Comparison of ENCODE assay signal across 25 cellular contexts in genomic region chr3:21271606-21272016, GRCh38.
DNase-seq lines count a peak whose midpoint lies in the region; ATAC-seq, FAIRE-seq and TF ChIP-seq lines count a peak whose summit lies in the region.
"Had no signal": no experiment of that assay in that cellular context is flagged by ENCODE, and none has a peak within 500 bp of the region (broad histone marks: within the 10 kb centered on the region; RNA-seq: fewer than 3 reads in every experiment).

No MANE protein-coding gene starts in this region.

- ATAC-seq in upper lobe of left lung (ENCODE audit: low FRiP score in 2 of 2) (peak; percentile 26 to 35), left lobe of liver (no peak)
- ATAC-seq: A549 had no signal

- DNase-seq in CD14-positive monocyte (ENCODE audit: low spot score) (peak; percentile 37), kidney (peak; percentile 43), trophoblast cell (no peak), upper lobe of left lung (peak in 1 of 2 donors; percentile 72), dedifferentiated amniotic fluid mesenchymal stem cell (ENCODE audit: extremely low spot score) (no peak), left lobe of liver (ENCODE audit: low spot score) (no peak), UCSD-AML1 (lab: John Stamatoyannopoulos, UW; ENCODE audit: unreplicated experiment) (no peak)
- DNase-seq: 8988T; ACHN; AML-193; BE2C; Calu3; CD4-positive, alpha-beta memory T cell; COR-L47; DMS53; DMS79 treated with DMSO at 0.1 percent for 48 hours; GF-D8; GOT3; HFFc6 had no signal

- H3K36me3 ChIP-seq in kidney (ENCODE audit: control insufficient read depth in 1 of 2, insufficient read depth in 2 of 2, low read length in 2 of 2) (no peaks in the 10 kb centered on the region), trophoblast cell (ENCODE audit: control insufficient read depth in 1 of 2, insufficient read depth in 2 of 2, low read length in 2 of 2) (peaks cover 0 to 1% of the 10 kb centered on the region in 2 experiments), upper lobe of left lung (no peaks in the 10 kb centered on the region)
- H3K36me3 ChIP-seq: BE2C; BLaER1 treated with 17β-estradiol and CSF1 and Interleukin-3, amounts not matched to agents 10 nM and 100 nM; HAP-1 had no signal

- H3K4me1 ChIP-seq in kidney (ENCODE audit: control insufficient read depth in 1 of 2, insufficient read depth in 1 of 2, low read depth in 1 of 2, low read length in 2 of 2): no peaks in the 10 kb centered on the region
- H3K4me1 ChIP-seq in trophoblast cell (ENCODE audit: control insufficient read depth in 1 of 2, insufficient read depth in 2 of 2, low read length in 2 of 2): no peaks in the 10 kb centered on the region
- peaks cover 0 to 5% (median 1%) of the 10 kb centered on the region in 4 donors for H3K4me1 ChIP-seq in upper lobe of left lung
- H3K4me1 ChIP-seq: A549; BE2C; BLaER1 treated with 17β-estradiol and CSF1 and Interleukin-3, amounts not matched to agents 10 nM and 100 nM; HAP-1 had no signal

- H3K18ac ChIP-seq in trophoblast cell (ENCODE audit: low read length): no peak overlapping the region

- TF ChIP-seq CTCF in CD14-positive monocyte (IDR thresholded peaks at IDR 0.05): no peak
- TF ChIP-seq CTCF in kidney (IDR thresholded peaks at IDR 0.05; ENCODE audit: borderline replicate concordance, extremely low read depth, insufficient read depth): no peak
- no peak for TF ChIP-seq CTCF in upper lobe of left lung (IDR thresholded peaks at IDR 0.05)

- no peak for TF ChIP-seq POLR2A in upper lobe of left lung (IDR thresholded peaks at IDR 0.05)

- no peak overlapping the region for H2AFZ ChIP-seq in trophoblast cell (ENCODE audit: insufficient read depth, low read length, poor library complexity)

- WGBS in trophoblast cell (ENCODE audit: extremely low coverage, insufficient coverage, insufficient read length): no CpG with 5 or more reads among the region's 19 CpGs
- 92 to 95% methylated on average over 6 to 19 of the region's 19 CpGs for WGBS in upper lobe of left lung, 2 donors

- no peak overlapping the region for H3K4me3 Mint-ChIP-seq in CD14-positive monocyte
- H3K4me3 Mint-ChIP-seq: CD4-positive, alpha-beta memory T cell; HFFc6 had no signal

- H3K9ac ChIP-seq in kidney (ENCODE audit: low read length in 2 of 2) (no peak overlapping the region), trophoblast cell (ENCODE audit: low read length) (no peak overlapping the region)
- H3K9ac ChIP-seq: BLaER1 treated with 17β-estradiol and CSF1 and Interleukin-3, amounts not matched to agents 10 nM and 100 nM had no signal

- H3K4me3 ChIP-seq in kidney (ENCODE audit: low read length in 2 of 2): no peak overlapping the region
- H3K4me3 ChIP-seq in trophoblast cell (ENCODE audit: low read depth, low read length): no peak overlapping the region
- no peak overlapping the region for H3K4me3 ChIP-seq in upper lobe of left lung
- H3K4me3 ChIP-seq: A549; BLaER1 treated with 17β-estradiol and CSF1 and Interleukin-3, amounts not matched to agents 10 nM and 100 nM; HAP-1 had no signal

- no peaks in the 10 kb centered on the region for H3K9me3 ChIP-seq in kidney (ENCODE audit: control insufficient read depth in 1 of 2, low read length in 2 of 2)
- H3K9me3 ChIP-seq in trophoblast cell (ENCODE audit: insufficient read depth, low read depth, low read length): peaks cover 6% of the 10 kb centered on the region
- H3K9me3 ChIP-seq in upper lobe of left lung: peaks cover 0 to 8% (median 0%) of the 10 kb centered on the region in 4 donors
- H3K9me3 ChIP-seq: A549, BE2C, HAP-1 had no signal

- no peak overlapping the region for H3K4me2 ChIP-seq in trophoblast cell (ENCODE audit: low read length)
- H3K4me2 ChIP-seq: A549; BLaER1 treated with 17β-estradiol and CSF1 and Interleukin-3, amounts not matched to agents 10 nM and 100 nM had no signal

- no peaks in the 10 kb centered on the region for H3K79me1 ChIP-seq in trophoblast cell (ENCODE audit: low read length)

- no peak overlapping the region for H4K12ac ChIP-seq in trophoblast cell (ENCODE audit: low read depth, low read length)

- no peak for FAIRE-seq in kidney (lab: Jason Lieb, UNC)
- FAIRE-seq: A549, GM12891, GM18507, H54 had no signal

- H2AK5ac ChIP-seq in trophoblast cell (ENCODE audit: low read length): peak overlapping the region; percentile 63

- no peak overlapping the region for H3K14ac ChIP-seq in trophoblast cell (ENCODE audit: low read length)

- no peaks in the 10 kb centered on the region for H3K79me2 ChIP-seq in trophoblast cell (ENCODE audit: control insufficient read depth, insufficient read depth, low read length, poor library complexity)

- H2BK120ac ChIP-seq in trophoblast cell (ENCODE audit: insufficient read depth, low read length, poor library complexity): no peak overlapping the region

- H4K8ac ChIP-seq in trophoblast cell (ENCODE audit: low read depth, low read length): no peak overlapping the region

- no peak overlapping the region for H4K91ac ChIP-seq in trophoblast cell (ENCODE audit: low read depth, low read length)

- H2BK12ac ChIP-seq in trophoblast cell (ENCODE audit: low read length): peak overlapping the region; percentile 26

- H3K27ac ChIP-seq in kidney (ENCODE audit: low read depth in 2 of 2, low read length in 2 of 2): no peak overlapping the region
- no peak overlapping the region for H3K27ac ChIP-seq in trophoblast cell (ENCODE audit: low read depth, low read length)
- H3K27ac ChIP-seq in upper lobe of left lung: no peak overlapping the region
- H3K27ac ChIP-seq: A549; BLaER1 treated with 17β-estradiol and CSF1 and Interleukin-3, amounts not matched to agents 10 nM and 100 nM had no signal

- H3K27me3 ChIP-seq in trophoblast cell (ENCODE audit: insufficient read depth, low read length) (no peaks in the 10 kb centered on the region), upper lobe of left lung (no peaks in the 10 kb centered on the region)
- H3K27me3 ChIP-seq: BE2C; BLaER1 treated with 17β-estradiol and CSF1 and Interleukin-3, amounts not matched to agents 10 nM and 100 nM had no signal

- no peak for TF ChIP-seq EP300 in upper lobe of left lung (IDR thresholded peaks at IDR 0.05)

- H3K27ac Mint-ChIP-seq in CD14-positive monocyte: no peak overlapping the region
- H3K27ac Mint-ChIP-seq: CD4-positive, alpha-beta memory T cell had no signal

- H3K4me1 Mint-ChIP-seq in CD14-positive monocyte: no peaks in the 10 kb centered on the region
- H3K4me1 Mint-ChIP-seq: CD4-positive, alpha-beta memory T cell had no signal

- intact Hi-C loops in CD14-positive monocyte (cut with micrococcal nuclease) (no loop called here), kidney (cut with DNase I) (no loop called here)

- H3K9me3 Mint-ChIP-seq in CD14-positive monocyte: peaks cover 2 to 17% (median 6%) of the 10 kb centered on the region in 7 donors
- H3K9me3 Mint-ChIP-seq: HFFc6 had no signal

- no peak overlapping the region for H2BK5ac ChIP-seq in trophoblast cell (ENCODE audit: low read depth, low read length, poor library complexity)

- no peaks in the 10 kb centered on the region for H3K27me3 Mint-ChIP-seq in CD14-positive monocyte (ENCODE audit: low read depth in 3 of 3)
- H3K27me3 Mint-ChIP-seq: CD4-positive, alpha-beta memory T cell had no signal

- H3K36me3 Mint-ChIP-seq in CD14-positive monocyte: no peaks in the 10 kb centered on the region
- H3K36me3 Mint-ChIP-seq: CD4-positive, alpha-beta memory T cell had no signal

- no peak overlapping the region for H3K23ac ChIP-seq in trophoblast cell (ENCODE audit: low read length)

- no peak overlapping the region for H3K4ac ChIP-seq in trophoblast cell (ENCODE audit: low read depth, low read length)

Comparison
In these comparisons a context has a peak if more than half of its experiments do, and no peak if none do; other contexts are left out.
1. DNase-seq: peak in CD14-positive monocyte (single experiment) and kidney (single experiment); none in trophoblast cell (0 of 2), dedifferentiated amniotic fluid mesenchymal stem cell (single experiment), left lobe of liver (single experiment) and UCSD-AML1 (single experiment).